ENCODE assay signal across 16 cellular contexts in genomic region chr10:36172054-36172531, GRCh38.
DNase-seq lines count a peak whose midpoint lies in the region; ATAC-seq and TF ChIP-seq lines count a peak whose summit lies in the region.
"Had no signal": no experiment of that assay in that cellular context is flagged by ENCODE, and none has a peak within 500 bp of the region (broad histone marks: within the 10 kb centered on the region; RNA-seq: fewer than 3 reads in every experiment).

No MANE protein-coding gene starts in this region.

- ATAC-seq in left ventricle myocardium superior (peak; percentile 36), Right ventricle myocardium inferior (no peak), left lung (peak; percentile 30), GM18873 (IDR thresholded peaks at IDR 0.05; ENCODE audit: low FRiP score, unreplicated experiment) (no peak), mucosa of descending colon (no peak)
- ATAC-seq: gastrocnemius medialis, K562 had no signal

- DNase-seq in left ventricle myocardium superior (no peak), Right ventricle myocardium inferior (ENCODE audit: missing footprints) (no peak), astrocyte of the spinal cord (ENCODE audit: low read depth, low spot score) (peak; percentile 85), left lung (no peak), uterus (no peak), mucosa of descending colon (no peak), erythroblast (lab: John Stamatoyannopoulos, UW) (no peak)
- DNase-seq: activated CD4-positive, alpha-beta T cell treated with anti-CD3 and anti-CD28 coated beads, Interleukin-2, amount 10 ng/mL, durations not matched to agents 7 days and 5 days; AML-193; gastrocnemius medialis; NCI-H1694 treated with DMSO at 0.1 percent for 48 hours; NCI-H774 had no signal

- TF ChIP-seq POLR2A in uterus (IDR thresholded peaks at IDR 0.05) (no peak), erythroblast (IDR thresholded peaks at IDR 0.05; ENCODE audit: low read length) (no peak)

- peaks cover 10% of the 10 kb centered on the region in 2 donors for H3K4me1 ChIP-seq in left lung
- no peaks in the 10 kb centered on the region for H3K4me1 ChIP-seq in uterus
- no peaks in the 10 kb centered on the region for H3K4me1 ChIP-seq in mucosa of descending colon (ENCODE audit: low read depth)
- H3K4me1 ChIP-seq: HAP-1, parathyroid adenoma had no signal

- H3K27ac ChIP-seq in left lung (peak overlapping the region; percentile 30 to 49), uterus (no peak overlapping the region)
- H3K27ac ChIP-seq: parathyroid adenoma had no signal

- intact Hi-C loops in left ventricle myocardium superior (cut with micrococcal nuclease) = no loop called here
- intact Hi-C loops in Right ventricle myocardium inferior (cut with DNase I) = loop anchor here (10.0 kb wide), 1 partner anchor 187 kb away; no protein-coding TSS in a partner anchor
- intact Hi-C loops in left lung (cut with DNase I) = no loop called here
- intact Hi-C loops in uterus (cut with DNase I; ENCODE audit: low total_unique reads) = no loop called here
- intact Hi-C loops in mucosa of descending colon (cut with DNase I, micrococcal nuclease) = no loop called here

- TF ChIP-seq CTCF in astrocyte of the spinal cord (IDR thresholded peaks at IDR 0.05; ENCODE audit: low read depth, low read length) (no peak), left lung (IDR thresholded peaks at IDR 0.05) (no peak), uterus (IDR thresholded peaks at IDR 0.05) (no peak), mucosa of descending colon (IDR thresholded peaks at IDR 0.05) (no peak)

- in situ Hi-C loops in astrocyte of the spinal cord (cut with HindIII; ENCODE audit: low sequenced_read_pairs) = no loop called here

- H3K4me3 ChIP-seq in astrocyte of the spinal cord (ENCODE audit: low read depth, low read length) = no peak overlapping the region
- no peak overlapping the region for H3K4me3 ChIP-seq in left lung
- no peak overlapping the region for H3K4me3 ChIP-seq in uterus
- no peak overlapping the region for H3K4me3 ChIP-seq in mucosa of descending colon
- H3K4me3 ChIP-seq: gastrocnemius medialis, HAP-1, K562 had no signal

- H3K9me3 ChIP-seq in left lung (no peaks in the 10 kb centered on the region), uterus (no peaks in the 10 kb centered on the region), mucosa of descending colon (no peaks in the 10 kb centered on the region)
- H3K9me3 ChIP-seq: gastrocnemius medialis, HAP-1 had no signal

- H3K36me3 ChIP-seq in left lung (no peaks in the 10 kb centered on the region), uterus (no peaks in the 10 kb centered on the region), mucosa of descending colon (ENCODE audit: low read depth) (no peaks in the 10 kb centered on the region)
- H3K36me3 ChIP-seq: gastrocnemius medialis, HAP-1 had no signal

- H3K27me3 ChIP-seq in left lung (no peaks in the 10 kb centered on the region), uterus (no peaks in the 10 kb centered on the region)
- H3K27me3 ChIP-seq: gastrocnemius medialis had no signal

Comparison
In these comparisons a context has a peak if more than half of its experiments do, and no peak if none do; other contexts are left out.
1. ATAC-seq: peak in left ventricle myocardium superior (single experiment) and left lung (single experiment); none in Right ventricle myocardium inferior (single experiment), GM18873 (single experiment) and mucosa of descending colon (single experiment).
2. H3K27ac ChIP-seq: peak in left lung (2 of 2); none in uterus (0 of 2).